9 cellular contexts compared by ENCODE assay signal in genomic region chr19:23758187-23759074, GRCh38. TPM values are rescaled to one million over a fixed set of nuclear protein-coding genes. Genes with fewer than 3 reads are reported as not detected.
A peak's percentile ranks its signal among the peaks of the same experiment; 100 is the strongest.
DNase-seq lines count a peak whose midpoint lies in the region; ATAC-seq, FAIRE-seq and TF ChIP-seq lines count a peak whose summit lies in the region.
"Had no signal": no experiment of that assay in that cellular context is flagged by ENCODE, and none has a peak within 500 bp of the region (broad histone marks: within the 10 kb centered on the region; RNA-seq: fewer than 3 reads in every experiment).

TSS of gene ZNF681 (minus strand) at chr19:23758891. CDS start at chr19:23758749, 142 bp downstream.

- peaks cover 23% of the 10 kb centered on the region for H3K36me3 ChIP-seq in OCI-LY7 (ENCODE audit: insufficient read depth, low read length)
- no peaks in the 10 kb centered on the region for H3K36me3 ChIP-seq in neural cell (ENCODE audit: insufficient read depth, low read length)

- intact Hi-C loops in CD14-positive monocyte (cut with micrococcal nuclease) (no loop called here), OCI-LY7 (cut with micrococcal nuclease; ENCODE audit: unreplicated experiment) (loop anchor here (5.0 kb wide), 1 partner anchor 71 kb away; the partner anchor contains the start of gene ZNF675)

- H2AFZ ChIP-seq in OCI-LY7 (ENCODE audit: low read length), result peak within 1 kb of the TSS; percentile 23; the same call in 1 of the 2 replicates
- H2AFZ ChIP-seq in neural cell (ENCODE audit: low read depth, low read length), result peak within 1 kb of the TSS; percentile 27

- no peak for TF ChIP-seq EP300 in neural cell (conservative IDR thresholded peaks at IDR 0.05; ENCODE audit: poor library complexity, severe bottlenecking)

- peaks cover under 1 to 5% (median 2%) of the 10 kb centered on the region in 3 donors for H3K27me3 Mint-ChIP-seq in CD14-positive monocyte (ENCODE audit: low read depth in 3 of 3)
- no peaks in the 10 kb centered on the region for H3K27me3 Mint-ChIP-seq in stimulated activated naive CD8-positive, alpha-beta T cell treated with anti-CD3 and anti-CD28 coated beads, Interleukin-15, Interleukin-2, amounts not matched to agents 100 ng/mL and 50 ng/mL, for 24 hours

- peak within 1 kb of the TSS; percentile 56 for H3K27ac ChIP-seq in OCI-LY7 (ENCODE audit: low read depth, low read length, poor library complexity, severe bottlenecking)
- peak within 1 kb of the TSS; percentile 86 for H3K27ac ChIP-seq in neural cell (ENCODE audit: low read length)

- H3K4me1 Mint-ChIP-seq in CD14-positive monocyte, result peaks cover 25% of the 10 kb centered on the region
- H3K4me1 Mint-ChIP-seq in stimulated activated naive CD8-positive, alpha-beta T cell treated with anti-CD3 and anti-CD28 coated beads, Interleukin-15, Interleukin-2, amounts not matched to agents 100 ng/mL and 50 ng/mL, for 24 hours (ENCODE audit: low read depth), result peaks cover 28% of the 10 kb centered on the region

- H3K27ac Mint-ChIP-seq in CD14-positive monocyte, result peak within 1 kb of the TSS; percentile 11 to 93 (median 74)
- H3K27ac Mint-ChIP-seq in stimulated activated naive CD8-positive, alpha-beta T cell treated with anti-CD3 and anti-CD28 coated beads, Interleukin-15, Interleukin-2, amounts not matched to agents 100 ng/mL and 50 ng/mL, for 24 hours, result peak within 1 kb of the TSS; percentile 82

- H3K9me3 Mint-ChIP-seq in CD14-positive monocyte, result peaks cover 18 to 70% (median 59%) of the 10 kb centered on the region in 7 donors
- H3K9me3 Mint-ChIP-seq in stimulated activated naive CD8-positive, alpha-beta T cell treated with anti-CD3 and anti-CD28 coated beads, Interleukin-15, Interleukin-2, amounts not matched to agents 100 ng/mL and 50 ng/mL, for 24 hours, result peaks cover 9% of the 10 kb centered on the region

- TF ChIP-seq CTCF in CD14-positive monocyte (IDR thresholded peaks at IDR 0.05), result peak; percentile 20
- peak; percentile 32; the same call in 1 of the 2 replicates for TF ChIP-seq CTCF in OCI-LY7 (conservative IDR thresholded peaks at IDR 0.05; ENCODE audit: low read length)
- peak; percentile 5 for TF ChIP-seq CTCF in fibroblast of the aortic adventitia (IDR thresholded peaks at IDR 0.05; ENCODE audit: insufficient read depth, low read length)
- no peak for TF ChIP-seq CTCF in neural cell (IDR thresholded peaks at IDR 0.05; ENCODE audit: poor library complexity, severe bottlenecking)

- peak within 1 kb of the TSS; percentile 94 for H3K4me3 Mint-ChIP-seq in CD14-positive monocyte
- peak within 1 kb of the TSS; percentile 93 for H3K4me3 Mint-ChIP-seq in stimulated activated naive CD8-positive, alpha-beta T cell treated with anti-CD3 and anti-CD28 coated beads, Interleukin-15, Interleukin-2, amounts not matched to agents 100 ng/mL and 50 ng/mL, for 24 hours

- H3F3A ChIP-seq in neural cell (ENCODE audit: insufficient read depth, low read length, poor library complexity, severe bottlenecking), result no peaks in the 10 kb centered on the region

- POLR2A ChIA-PET in OCI-LY7 (lab: Charles Lee), result interaction anchor here (0.8 to 1.8 kb wide), 6 partner anchors 9 to 363 kb away, joined by 3 to 6 read pairs (median 4); partner anchors contain the start of gene ZNF91

- CTCF ChIA-PET in OCI-LY7 (lab: Charles Lee; ENCODE audit: unreplicated experiment), result no interaction called here

- peak; percentile 96 for FAIRE-seq in GM19239 (lab: Jason Lieb, UNC)
- FAIRE-seq: colon had no signal

- H3K4me2 ChIP-seq in OCI-LY7 (ENCODE audit: low read length), result peak within 1 kb of the TSS; percentile 58
- peak within 1 kb of the TSS; percentile 55 for H3K4me2 ChIP-seq in neural cell (ENCODE audit: low read length)

- BruUV-seq in OCI-LY7 (replicated peaks; lab: Mats Ljungman, UMichigan), result no TSS peak

- peaks cover 4% of the 10 kb centered on the region for H3K4me1 ChIP-seq in OCI-LY7 (ENCODE audit: insufficient read depth, low read length, poor library complexity, severe bottlenecking)

- H3K9me3 ChIP-seq in OCI-LY7 (ENCODE audit: low read length) (no peaks in the 10 kb centered on the region), neural cell (ENCODE audit: low read length) (no peaks in the 10 kb centered on the region)

- ATAC-seq in HG03460 (IDR thresholded peaks at IDR 0.05; ENCODE audit: unreplicated experiment), result peak; percentile 84

- peak within 1 kb of the TSS; percentile 85 for H3K9ac ChIP-seq in neural cell (ENCODE audit: low read length)

- no peaks in the 10 kb centered on the region for H3K27me3 ChIP-seq in neural cell (ENCODE audit: insufficient read depth, low read depth, low read length)

- H4K20me1 ChIP-seq in OCI-LY7 (ENCODE audit: insufficient read depth, low read length), result no peaks in the 10 kb centered on the region
- no peaks in the 10 kb centered on the region for H4K20me1 ChIP-seq in neural cell (ENCODE audit: insufficient read depth)

- peak; percentile 77 for DNase-seq in CD14-positive monocyte (ENCODE audit: low spot score)
- DNase-seq in GM19239 (ENCODE audit: insufficient read length, low spot score), result peak; percentile 52
- DNase-seq in OCI-LY7 (ENCODE audit: low spot score), result peak; percentile 89
- peak; percentile 72 to 74 for DNase-seq in activated T-helper 1 cell treated with anti-CD3 and anti-CD28 coated beads, Interleukin-2, amount 50 U/mL, for 16 hours (ENCODE audit: low read depth in 1 of 2, low spot score in 1 of 2)
- DNase-seq in fibroblast of the aortic adventitia (ENCODE audit: low read depth), result peak; percentile 62

- H3K79me2 ChIP-seq in OCI-LY7 (ENCODE audit: insufficient read depth, low read depth, low read length) (peaks cover 22% of the 10 kb centered on the region), neural cell (replicated peaks; ENCODE audit: insufficient read depth, low read length) (no peaks in the 10 kb centered on the region)

- H3K9me2 ChIP-seq in OCI-LY7 (ENCODE audit: insufficient read depth, low read length) (no peaks in the 10 kb centered on the region), neural cell (ENCODE audit: insufficient read depth, low read length) (no peaks in the 10 kb centered on the region)

- no peak for TF ChIP-seq RAD21 in neural cell (conservative IDR thresholded peaks at IDR 0.05)

- peaks cover 4 to 10% of the 10 kb centered on the region in 2 donors for H3K36me3 Mint-ChIP-seq in CD14-positive monocyte
- H3K36me3 Mint-ChIP-seq in stimulated activated naive CD8-positive, alpha-beta T cell treated with anti-CD3 and anti-CD28 coated beads, Interleukin-15, Interleukin-2, amounts not matched to agents 100 ng/mL and 50 ng/mL, for 24 hours (ENCODE audit: low read depth), result peaks cover 27% of the 10 kb centered on the region

- H3K4me3 ChIP-seq in OCI-LY7 (ENCODE audit: low read depth, low read length, poor library complexity, severe bottlenecking) (peak within 1 kb of the TSS; percentile 75), fibroblast of the aortic adventitia (ENCODE audit: low read depth, low read length) (peak within 1 kb of the TSS; percentile 62), neural cell (ENCODE audit: low read length) (peak within 1 kb of the TSS; percentile 76)

TF ChIP-seq in neural cell, 6 proteins besides CTCF, POLR2A, EP300 and RAD21:
- TF ChIP-seq TAF1 (IDR thresholded peaks at IDR 0.05; ENCODE audit: low read depth) (peak; percentile 64), EZH2 (IDR thresholded peaks at IDR 0.05; ENCODE audit: borderline replicate concordance, insufficient read depth, low read length, poor library complexity, severe bottlenecking) (no peak), REST (IDR thresholded peaks at IDR 0.05; ENCODE audit: borderline replicate concordance) (peak; percentile 54), SMC3 (conservative IDR thresholded peaks at IDR 0.05; ENCODE audit: poor library complexity) (no peak), MXI1 (conservative IDR thresholded peaks at IDR 0.05; ENCODE audit: poor library complexity, severe bottlenecking) (no peak), POLR2AphosphoS5 (IDR thresholded peaks at IDR 0.05) (peak; percentile 85)

RNA-seq across cellular contexts. Expression of gene ZNF681, which starts in this region (rescaled TPM):
- polyA plus RNA-seq in CD14-positive monocyte, result under 1 TPM; 0.04 to 0.05 TPM
- 3.1 and 4.3 TPM in 2 replicates for total RNA-seq in OCI-LY7 (2014; rRNA removed; shearing (Covaris generic))
- 6.0 and 6.2 TPM in 2 replicates for total RNA-seq in OCI-LY7 (2022)
- total RNA-seq in fibroblast of the aortic adventitia (ENCODE audit: low replicate concordance), result 0.25 and 0.36 TPM in 2 replicates
- 3.2 and 3.6 TPM in 2 replicates for polyA plus RNA-seq in neural cell
- polyA minus RNA-seq in neural cell, result 8.0 and 8.2 TPM in 2 replicates

Comparison
In these comparisons a context has a peak if more than half of its experiments do, and no peak if none do; other contexts are left out.
1. Peak in every context shown above with its lines: DNase-seq, ATAC-seq, H3K4me3 ChIP-seq and H3K27ac ChIP-seq.
2. Peak in DNase-seq in CD14-positive monocyte; RNA of the gene not detected or under 1 TPM.
3. Peak in DNase-seq and H3K4me3 ChIP-seq in fibroblast of the aortic adventitia; RNA of the gene not detected or under 1 TPM.